Comparison of ENCODE assay signal across 14 cellular contexts in the genomic region with DNA sequence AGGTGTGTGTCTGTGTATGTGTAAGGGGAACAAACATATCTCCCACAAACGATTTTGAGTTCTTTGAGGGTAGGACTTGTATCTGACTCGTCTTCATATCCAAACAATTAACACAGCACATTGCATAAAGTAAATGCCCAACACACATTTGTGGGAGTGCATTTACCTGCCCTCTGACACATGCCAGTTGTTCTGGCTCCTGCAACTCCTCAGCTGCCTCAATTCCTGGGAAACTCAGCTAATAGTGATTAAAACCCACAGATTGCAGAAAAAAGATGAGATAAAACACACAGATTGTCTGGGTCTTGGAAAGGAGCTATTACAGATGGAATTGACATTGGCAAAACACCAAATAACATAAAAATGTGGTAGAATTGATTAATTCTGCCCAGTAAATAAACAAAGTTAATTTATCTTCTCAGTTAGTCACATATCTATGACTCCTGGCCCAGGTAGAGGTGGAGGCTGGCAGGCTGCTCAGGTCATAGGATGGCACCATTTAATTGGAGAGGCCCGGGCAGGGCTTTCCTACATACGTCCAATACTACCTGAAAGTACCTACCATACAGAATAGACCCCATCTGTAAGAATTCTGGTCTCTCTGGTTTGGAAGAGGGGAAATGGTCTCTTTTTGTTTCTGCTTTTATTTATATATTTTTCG.
"Had no signal": no experiment of that assay in that cellular context is flagged by ENCODE, and none has a peak within 500 bp of the region (broad histone marks: within the 10 kb centered on the region; RNA-seq: fewer than 3 reads in every experiment).

No MANE protein-coding gene starts in this region.

- DNase-seq: activated CD4-positive, CD25-positive, alpha-beta regulatory T cell treated with anti-CD3 and anti-CD28 coated beads, Interleukin-2, amount 50 U/mL, for 72 hours; activated naive CD4-positive, alpha-beta T cell treated with anti-CD3 and anti-CD28 coated beads, Interleukin-2, amount 10 ng/mL, durations not matched to agents 7 days and 5 days; islet precursor cell; naive B cell; stimulated activated CD4-positive, alpha-beta T cell treated with anti-CD3 and anti-CD28 coated beads, Interleukin-4, amount 100 ng/mL, for 24 hours; stimulated activated naive CD4-positive, alpha-beta T cell; uterus had no signal

- H3K4me1 ChIP-seq: adrenal gland, colonic mucosa, right atrium auricular region, uterus had no signal

- H3K36me3 ChIP-seq: adrenal gland, colonic mucosa, left lung, right atrium auricular region, tibial nerve, uterus had no signal

- H3K36me3 Mint-ChIP-seq: activated naive CD4-positive, alpha-beta T cell treated with anti-CD3 and anti-CD28 coated beads, Interleukin-2, amount 10 ng/mL, durations not matched to agents 7 days and 5 days; naive B cell had no signal

- H3K27ac Mint-ChIP-seq: activated naive CD4-positive, alpha-beta T cell treated with anti-CD3 and anti-CD28 coated beads, Interleukin-2, amount 10 ng/mL, durations not matched to agents 7 days and 5 days; activated T-helper 17 cell treated with anti-CD3 and anti-CD28 coated beads, Interleukin-2, amount 50 U/mL, for 72 hours had no signal

- H3K27me3 ChIP-seq: adrenal gland, colonic mucosa, left lung, right atrium auricular region, tibial nerve, uterus had no signal

- H3K27ac ChIP-seq: adrenal gland, colonic mucosa, right atrium auricular region, tibial nerve, uterus had no signal

- H3K27me3 Mint-ChIP-seq: naive B cell had no signal

- H3K4me3 ChIP-seq: adrenal gland, colonic mucosa, left lung, right atrium auricular region, skin epidermis, tibial nerve, uterus had no signal

- H3K4me3 Mint-ChIP-seq: activated naive CD4-positive, alpha-beta T cell treated with anti-CD3 and anti-CD28 coated beads, Interleukin-2, amount 10 ng/mL, durations not matched to agents 7 days and 5 days; activated T-helper 17 cell treated with anti-CD3 and anti-CD28 coated beads, Interleukin-2, amount 50 U/mL, for 72 hours had no signal

- H3K9me3 ChIP-seq: adrenal gland, colonic mucosa, right atrium auricular region, tibial nerve, uterus had no signal

- H3K9me3 Mint-ChIP-seq: activated T-helper 17 cell treated with anti-CD3 and anti-CD28 coated beads, Interleukin-2, amount 50 U/mL, for 72 hours had no signal
